ENCODE assay signal across 1 cellular context in the genomic region with DNA sequence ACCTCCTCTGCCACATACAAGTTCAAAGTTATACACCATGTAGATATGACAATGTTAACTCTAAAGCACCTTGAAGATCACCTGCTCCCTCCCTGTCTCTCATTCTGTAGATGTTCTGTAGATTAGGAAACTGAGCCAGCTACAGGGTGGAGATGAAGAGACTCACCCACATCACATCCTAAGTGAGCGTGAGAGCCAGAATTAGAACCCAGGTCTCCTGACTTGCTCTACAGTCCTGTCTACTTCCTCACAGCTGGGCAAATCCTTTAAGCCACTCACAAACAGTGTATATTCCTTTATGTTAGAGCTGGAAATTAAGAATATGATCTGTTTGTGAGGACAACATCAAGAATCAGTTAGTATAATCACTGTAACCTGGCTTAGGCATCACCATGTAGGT.
TF ChIP-seq lines count a peak whose summit lies in the region.

No MANE protein-coding gene starts in this region.

TF ChIP-seq in SK-N-SH, 30 proteins besides CTCF, POLR2A, EP300 and RAD21 (continued from another document):
- TF ChIP-seq, protein P1, sequence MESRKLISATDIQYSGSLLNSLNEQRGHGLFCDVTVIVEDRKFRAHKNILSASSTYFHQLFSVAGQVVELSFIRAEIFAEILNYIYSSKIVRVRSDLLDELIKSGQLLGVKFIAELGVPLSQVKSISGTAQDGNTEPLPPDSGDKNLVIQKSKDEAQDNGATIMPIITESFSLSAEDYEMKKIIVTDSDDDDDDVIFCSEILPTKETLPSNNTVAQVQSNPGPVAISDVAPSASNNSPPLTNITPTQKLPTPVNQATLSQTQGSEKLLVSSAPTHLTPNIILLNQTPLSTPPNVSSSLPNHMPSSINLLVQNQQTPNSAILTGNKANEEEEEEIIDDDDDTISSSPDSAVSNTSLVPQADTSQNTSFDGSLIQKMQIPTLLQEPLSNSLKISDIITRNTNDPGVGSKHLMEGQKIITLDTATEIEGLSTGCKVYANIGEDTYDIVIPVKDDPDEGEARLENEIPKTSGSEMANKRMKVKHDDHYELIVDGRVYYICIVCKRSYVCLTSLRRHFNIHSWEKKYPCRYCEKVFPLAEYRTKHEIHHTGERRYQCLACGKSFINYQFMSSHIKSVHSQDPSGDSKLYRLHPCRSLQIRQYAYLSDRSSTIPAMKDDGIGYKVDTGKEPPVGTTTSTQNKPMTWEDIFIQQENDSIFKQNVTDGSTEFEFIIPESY (IDR thresholded peaks at IDR 0.05; ENCODE audit: borderline replicate concordance, low read depth), result no peak
- TF ChIP-seq RFX5 (IDR thresholded peaks at IDR 0.05; ENCODE audit: low read length) (no peak), TEAD4 (IDR thresholded peaks at IDR 0.05; ENCODE audit: borderline replicate concordance, insufficient read depth) (no peak), YY1 (IDR thresholded peaks at IDR 0.05; ENCODE audit: low read depth) (no peak), FOSL2 (IDR thresholded peaks at IDR 0.05; ENCODE audit: borderline replicate concordance, low read depth) (no peak), GABPA (IDR thresholded peaks at IDR 0.05; ENCODE audit: low read depth) (no peak), MEF2A (IDR thresholded peaks at IDR 0.05; ENCODE audit: borderline replicate concordance, low read depth) (no peak), JUND (IDR thresholded peaks at IDR 0.05) (no peak), GATA2 (CRISPR knock-in tag; IDR thresholded peaks at IDR 0.05) (no peak), NFIC (IDR thresholded peaks at IDR 0.05; ENCODE audit: borderline replicate concordance) (no peak), EZH2phosphoT487 (IDR thresholded peaks at IDR 0.05; ENCODE audit: borderline replicate concordance, low read depth) (no peak), NRF1 (IDR thresholded peaks at IDR 0.05; ENCODE audit: low read depth, low read length) (no peak), CHD2 (IDR thresholded peaks at IDR 0.05; ENCODE audit: low read length, partially characterized antibody) (no peak), TCF12 (IDR thresholded peaks at IDR 0.05) (no peak), MXI1 (IDR thresholded peaks at IDR 0.05; ENCODE audit: low read depth, low read length) (no peak), FOXM1 (IDR thresholded peaks at IDR 0.05; ENCODE audit: low read depth) (no peak), POLR2AphosphoS5 (IDR thresholded peaks at IDR 0.05; ENCODE audit: low read depth, low read length) (no peak), FOXJ3 (CRISPR knock-in tag; IDR thresholded peaks at IDR 0.05) (no peak)
- TF ChIP-seq, protein P2, sequence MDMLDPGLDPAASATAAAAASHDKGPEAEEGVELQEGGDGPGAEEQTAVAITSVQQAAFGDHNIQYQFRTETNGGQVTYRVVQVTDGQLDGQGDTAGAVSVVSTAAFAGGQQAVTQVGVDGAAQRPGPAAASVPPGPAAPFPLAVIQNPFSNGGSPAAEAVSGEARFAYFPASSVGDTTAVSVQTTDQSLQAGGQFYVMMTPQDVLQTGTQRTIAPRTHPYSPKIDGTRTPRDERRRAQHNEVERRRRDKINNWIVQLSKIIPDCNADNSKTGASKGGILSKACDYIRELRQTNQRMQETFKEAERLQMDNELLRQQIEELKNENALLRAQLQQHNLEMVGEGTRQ (IDR thresholded peaks at IDR 0.05; ENCODE audit: borderline replicate concordance, low read depth, low read length), result no peak
